ENCODE assay signal across 24 cellular contexts in the genomic region with DNA sequence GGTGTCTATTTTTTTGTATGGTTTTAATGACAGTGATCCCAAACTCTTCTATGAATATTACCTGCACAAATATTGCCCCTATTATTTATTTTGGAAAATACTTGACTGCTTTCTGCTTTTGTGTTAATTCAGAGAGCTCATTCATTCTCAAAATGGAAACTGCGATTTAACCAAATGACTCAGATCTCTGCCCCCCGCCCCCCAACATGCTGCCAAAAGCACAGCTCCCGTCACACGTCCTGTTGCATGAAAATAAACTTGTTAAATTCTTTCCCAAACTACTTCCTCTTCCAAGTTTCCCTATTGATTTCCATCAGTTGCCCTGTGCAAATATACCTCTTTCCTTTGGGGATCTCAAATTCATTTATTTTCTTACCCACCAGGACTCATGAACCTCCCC. TPM values are rescaled to one million over a fixed set of nuclear protein-coding genes. Genes with fewer than 3 reads are reported as not detected.
DNase-seq lines count a peak whose midpoint lies in the region; ATAC-seq, FAIRE-seq and TF ChIP-seq lines count a peak whose summit lies in the region.
"Had no signal": no experiment of that assay in that cellular context is flagged by ENCODE, and none has a peak within 500 bp of the region (broad histone marks: within the 10 kb centered on the region; RNA-seq: fewer than 3 reads in every experiment).

No MANE protein-coding gene starts in this region.

- H3K4me1 Mint-ChIP-seq in activated naive CD4-positive, alpha-beta T cell treated with anti-CD3 and anti-CD28 coated beads for 36 hours (ENCODE audit: low read depth): peaks cover 3% of the 10 kb centered on the region
- no peaks in the 10 kb centered on the region for H3K4me1 Mint-ChIP-seq in nephron progenitor cell
- no peaks in the 10 kb centered on the region for H3K4me1 Mint-ChIP-seq in natural killer cell treated with Interleukin-12 subunit alpha and Interleukin-12 subunit beta and Interleukin-15 and Interleukin-18, amount 100 ng/mL, for 72 hours (ENCODE audit: low read depth in 2 of 2)
- H3K4me1 Mint-ChIP-seq: IgD-negative memory B cell had no signal

- no peaks in the 10 kb centered on the region for H3K9me3 Mint-ChIP-seq in activated naive CD4-positive, alpha-beta T cell treated with anti-CD3 and anti-CD28 coated beads for 36 hours
- H3K9me3 Mint-ChIP-seq in nephron progenitor cell: no peaks in the 10 kb centered on the region
- H3K9me3 Mint-ChIP-seq in natural killer cell treated with Interleukin-12 subunit alpha and Interleukin-12 subunit beta and Interleukin-15 and Interleukin-18, amount 100 ng/mL, for 72 hours: no peaks in the 10 kb centered on the region
- H3K9me3 Mint-ChIP-seq: CD8-positive, alpha-beta T cell; HFFc6; IgD-negative memory B cell had no signal

- no peak overlapping the region for H3K4me3 Mint-ChIP-seq in activated naive CD4-positive, alpha-beta T cell treated with anti-CD3 and anti-CD28 coated beads for 36 hours
- no peak overlapping the region for H3K4me3 Mint-ChIP-seq in nephron progenitor cell
- H3K4me3 Mint-ChIP-seq in natural killer cell treated with Interleukin-12 subunit alpha and Interleukin-12 subunit beta and Interleukin-15 and Interleukin-18, amount 100 ng/mL, for 72 hours: no peak overlapping the region
- H3K4me3 Mint-ChIP-seq: CD8-positive, alpha-beta T cell; HFFc6; IgD-negative memory B cell had no signal

- peak; percentile 8 for DNase-seq in activated naive CD4-positive, alpha-beta T cell treated with anti-CD3 and anti-CD28 coated beads for 36 hours
- DNase-seq in activated naive CD4-positive, alpha-beta T cell (lab: John Stamatoyannopoulos, UW): no peak
- peak; percentile 23 for DNase-seq in GM12891 (ENCODE audit: insufficient read length, low spot score)
- DNase-seq in MG63: peak; percentile 17
- no peak for DNase-seq in nephron progenitor cell
- DNase-seq in natural killer cell treated with Interleukin-12 subunit alpha and Interleukin-12 subunit beta and Interleukin-15 and Interleukin-18, amount 100 ng/mL, for 72 hours (ENCODE audit: low spot score): no peak
- DNase-seq: C1 segment of cervical spinal cord; Caco-2; CD8-positive, alpha-beta T cell; GOT3; HFFc6; NCI-H1048; NCI-H1417; NCI-H1694; NCI-H2029 treated with DMSO at 0.1 percent for 48 hours; NCI-H446 treated with DMSO at 0.1 percent for 48 hours; NCI-H526 treated with DMSO at 0.1 percent for 48 hours; Peyer's patch; SIG-M5 had no signal

- H3K4me3 ChIP-seq in MG63: no peak overlapping the region
- H3K4me3 ChIP-seq: HAP-1, Peyer's patch, SK-N-MC had no signal

- no peaks in the 10 kb centered on the region for H3K36me3 ChIP-seq in MG63
- H3K36me3 ChIP-seq: HAP-1, Peyer's patch had no signal

- no peak for ATAC-seq in HG03108 (IDR thresholded peaks at IDR 0.05; ENCODE audit: unreplicated experiment)
- no peak for ATAC-seq in natural killer cell treated with Interleukin-12 subunit alpha and Interleukin-12 subunit beta and Interleukin-15 and Interleukin-18, amount 100 ng/mL, for 72 hours
- ATAC-seq: CD8-positive, alpha-beta T cell had no signal

- no peaks in the 10 kb centered on the region for H3K27me3 Mint-ChIP-seq in activated naive CD4-positive, alpha-beta T cell treated with anti-CD3 and anti-CD28 coated beads for 36 hours (ENCODE audit: low read depth)
- H3K27me3 Mint-ChIP-seq in nephron progenitor cell (ENCODE audit: low read depth, poor library complexity): no peaks in the 10 kb centered on the region
- H3K27me3 Mint-ChIP-seq in natural killer cell treated with Interleukin-12 subunit alpha and Interleukin-12 subunit beta and Interleukin-15 and Interleukin-18, amount 100 ng/mL, for 72 hours: peaks cover 0 to 3% of the 10 kb centered on the region in 2 donors
- H3K27me3 Mint-ChIP-seq: IgD-negative memory B cell had no signal

- TF ChIP-seq POLR2A in GM12891 (IDR thresholded peaks at IDR 0.05; ENCODE audit: low read depth, low read length): no peak

- CTCF ChIA-PET in activated naive CD4-positive, alpha-beta T cell treated with anti-CD3 and anti-CD28 coated beads for 36 hours (lab: Charles Lee): interaction anchor here (0.6 kb wide), 1 partner anchor 823 kb away, joined by 3 read pairs; no protein-coding TSS in a partner anchor

- intact Hi-C loops in activated naive CD4-positive, alpha-beta T cell treated with anti-CD3 and anti-CD28 coated beads for 36 hours (cut with micrococcal nuclease): no loop called here

- FAIRE-seq in GM12891 (lab: Jason Lieb, UNC): no peak
- FAIRE-seq: G401.6 had no signal

- H3K27ac Mint-ChIP-seq in activated naive CD4-positive, alpha-beta T cell treated with anti-CD3 and anti-CD28 coated beads for 36 hours: no peak overlapping the region
- H3K27ac Mint-ChIP-seq in nephron progenitor cell: peak overlapping the region; percentile 36
- H3K27ac Mint-ChIP-seq in natural killer cell treated with Interleukin-12 subunit alpha and Interleukin-12 subunit beta and Interleukin-15 and Interleukin-18, amount 100 ng/mL, for 72 hours: no peak overlapping the region
- H3K27ac Mint-ChIP-seq: CD8-positive, alpha-beta T cell; HFFc6; IgD-negative memory B cell had no signal

- H3K36me3 Mint-ChIP-seq in activated naive CD4-positive, alpha-beta T cell treated with anti-CD3 and anti-CD28 coated beads for 36 hours (ENCODE audit: low read depth): no peaks in the 10 kb centered on the region
- no peaks in the 10 kb centered on the region for H3K36me3 Mint-ChIP-seq in nephron progenitor cell (ENCODE audit: low read depth)
- H3K36me3 Mint-ChIP-seq in natural killer cell treated with Interleukin-12 subunit alpha and Interleukin-12 subunit beta and Interleukin-15 and Interleukin-18, amount 100 ng/mL, for 72 hours: no peaks in the 10 kb centered on the region
- H3K36me3 Mint-ChIP-seq: CD8-positive, alpha-beta T cell; IgD-negative memory B cell had no signal

- no peaks in the 10 kb centered on the region for H3K27me3 ChIP-seq in MG63
- H3K27me3 ChIP-seq: Peyer's patch had no signal

- H3K9me3 ChIP-seq in MG63: no peaks in the 10 kb centered on the region
- H3K9me3 ChIP-seq: Caco-2, HAP-1, Peyer's patch had no signal

- TF ChIP-seq CTCF in nephron progenitor cell (IDR thresholded peaks at IDR 0.05): no peak

TF ChIP-seq in GM12891, 5 proteins besides CTCF, POLR2A, EP300 and RAD21:
- TF ChIP-seq SPI1 (IDR thresholded peaks at IDR 0.05; ENCODE audit: low read depth, low read length) (no peak), POU2F2 (IDR thresholded peaks at IDR 0.05; ENCODE audit: low read depth, low read length) (no peak), POLR2AphosphoS5 (IDR thresholded peaks at IDR 0.05; ENCODE audit: low read depth, low read length) (no peak), PAX5 (IDR thresholded peaks at IDR 0.05; ENCODE audit: insufficient read depth, low read length, severe bottlenecking) (no peak), TAF1 (IDR thresholded peaks at IDR 0.05; ENCODE audit: low read depth, low read length) (no peak)

RNA-seq across cellular contexts. Expression of gene NRDE2, which starts 18.0 kb away (rescaled TPM):
- total RNA-seq in activated naive CD4-positive, alpha-beta T cell treated with anti-CD3 and anti-CD28 coated beads for 36 hours: 10 to 100 TPM; 22.0 to 23.1 TPM
- 8.8 TPM for polyA plus RNA-seq in GM12891 (2012; ENCODE audit: low read depth, missing spikeins)
- total RNA-seq in MG63 (2014; rRNA removed; shearing (Covaris generic); ENCODE audit: low replicate concordance): 5.5 and 7.1 TPM in 2 replicates
- total RNA-seq in natural killer cell treated with Interleukin-12 subunit alpha and Interleukin-12 subunit beta and Interleukin-15 and Interleukin-18, amount 100 ng/mL, for 72 hours: 10 to 100 TPM; 20.2 to 49.6 TPM

RNA-seq across cellular contexts. Expression of gene CALM1, which starts 47.1 kb away (rescaled TPM):
- 100 to 1,000 TPM; 404 to 409 TPM for total RNA-seq in activated naive CD4-positive, alpha-beta T cell treated with anti-CD3 and anti-CD28 coated beads for 36 hours
- polyA plus RNA-seq in GM12891 (2012; ENCODE audit: low read depth, missing spikeins): 145 TPM
- 122 and 307 TPM in 2 replicates for total RNA-seq in MG63 (2014; rRNA removed; shearing (Covaris generic); ENCODE audit: low replicate concordance)
- 100 to 1,000 TPM; 521 to 669 TPM for total RNA-seq in natural killer cell treated with Interleukin-12 subunit alpha and Interleukin-12 subunit beta and Interleukin-15 and Interleukin-18, amount 100 ng/mL, for 72 hours

Comparison
In these comparisons a context has a peak if more than half of its experiments do, and no peak if none do; other contexts are left out.
1. DNase-seq: peak in activated naive CD4-positive, alpha-beta T cell treated with anti-CD3 and anti-CD28 coated beads for 36 hours (single experiment), GM12891 (single experiment) and MG63 (single experiment); none in activated naive CD4-positive, alpha-beta T cell (0 of 4), nephron progenitor cell (single experiment) and natural killer cell treated with Interleukin-12 subunit alpha and Interleukin-12 subunit beta and Interleukin-15 and Interleukin-18, amount 100 ng/mL, for 72 hours (single experiment).